Comparison of ENCODE assay signal across 8 cellular contexts in the genomic region with DNA sequence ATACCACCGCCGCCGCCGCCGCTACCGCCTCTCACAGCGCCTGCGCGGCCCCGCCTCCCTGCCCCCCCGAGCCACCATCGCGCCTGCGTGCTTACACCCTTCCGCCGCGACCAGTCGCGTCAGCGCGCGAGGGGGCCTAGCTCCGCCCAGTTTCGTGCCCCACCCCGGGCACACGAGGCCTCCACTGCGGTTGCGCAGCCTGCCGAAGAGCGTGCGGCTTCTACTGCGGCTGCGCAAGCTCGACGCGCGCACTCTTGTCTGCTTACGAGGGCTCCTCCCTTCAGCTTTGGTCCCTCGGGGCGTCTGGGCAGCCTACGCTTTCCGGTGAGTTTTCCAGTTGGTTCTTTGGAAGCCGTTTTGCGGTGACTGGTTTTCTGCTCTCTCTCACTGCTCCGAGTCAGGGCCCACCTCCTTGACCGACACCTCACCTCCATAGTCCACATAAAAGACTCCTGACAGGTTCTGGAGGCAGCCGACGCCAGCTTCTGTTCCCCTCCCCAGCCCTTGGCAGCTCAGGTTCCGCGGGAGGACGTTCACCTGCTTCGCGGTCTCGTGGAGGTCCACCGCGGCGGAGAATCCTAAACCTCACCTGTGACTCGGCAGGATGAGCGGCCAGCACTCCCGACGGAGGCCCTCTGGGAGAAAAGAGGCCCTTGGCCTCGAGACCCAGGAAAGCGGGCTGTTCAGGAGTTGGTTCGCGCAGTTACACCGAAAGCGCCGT. TPM values are rescaled to one million over a fixed set of nuclear protein-coding genes. Genes with fewer than 3 reads are reported as not detected.
A peak's percentile ranks its signal among the peaks of the same experiment; 100 is the strongest.
DNase-seq lines count a peak whose midpoint lies in the region; ATAC-seq, FAIRE-seq and TF ChIP-seq lines count a peak whose summit lies in the region.

PITPNB (minus strand) TSS at position 35 of the 721 bp plus-strand sequence. CDS start 65 bp downstream, outside the sequence.

- H3K27ac Mint-ChIP-seq in endothelial cell (ENCODE audit: unreplicated experiment) (peak within 1 kb of the TSS; percentile 96), mesothelial cell of epicardium (peak within 1 kb of the TSS; percentile 100)

- H3K27ac ChIP-seq in OCI-LY3 (ENCODE audit: low read length): peak within 1 kb of the TSS; percentile 81

- no peaks in the 10 kb centered on the region for H3K9me3 ChIP-seq in OCI-LY3 (ENCODE audit: insufficient read depth, low read length)

- peaks cover 91% of the 10 kb centered on the region for H3K79me2 ChIP-seq in OCI-LY3 (ENCODE audit: low read length)

- peak within 1 kb of the TSS; percentile 77 for H2AFZ ChIP-seq in OCI-LY3 (ENCODE audit: low read depth, low read length)

- H3K36me3 Mint-ChIP-seq in endothelial cell (ENCODE audit: low read depth, unreplicated experiment): peaks cover 8% of the 10 kb centered on the region
- H3K36me3 Mint-ChIP-seq in mesothelial cell of epicardium: peaks cover 18% of the 10 kb centered on the region

- TF ChIP-seq CTCF in D721Med (IDR thresholded peaks at IDR 0.05; ENCODE audit: insufficient read depth, missing control alignments) (no peak), OCI-LY3 (IDR thresholded peaks at IDR 0.05; ENCODE audit: low read depth, low read length) (no peak), endothelial cell (IDR thresholded peaks at IDR 0.05; ENCODE audit: unreplicated experiment) (no peak), mesothelial cell of epicardium (IDR thresholded peaks at IDR 0.05; ENCODE audit: unreplicated experiment) (no peak)

- peak within 1 kb of the TSS; percentile 96 for H3K4me3 ChIP-seq in OCI-LY3 (ENCODE audit: low read length)

- peaks cover 44% of the 10 kb centered on the region for H3K36me3 ChIP-seq in OCI-LY3 (replicated peaks; ENCODE audit: low read depth, low read length)

- peak; percentile 77 for ATAC-seq in GM21526 (IDR thresholded peaks at IDR 0.05; ENCODE audit: low FRiP score, unreplicated experiment)

- no peaks in the 10 kb centered on the region for H3K9me3 Mint-ChIP-seq in endothelial cell (ENCODE audit: unreplicated experiment)
- no peaks in the 10 kb centered on the region for H3K9me3 Mint-ChIP-seq in mesothelial cell of epicardium

- no peaks in the 10 kb centered on the region for H3K27me3 ChIP-seq in OCI-LY3 (ENCODE audit: low read depth, low read length)

- H3K9ac ChIP-seq in OCI-LY3 (ENCODE audit: low read length): peak within 1 kb of the TSS; percentile 97

- peaks cover 46% of the 10 kb centered on the region for H3K4me1 ChIP-seq in OCI-LY3 (ENCODE audit: low read length)

- peaks cover 50% of the 10 kb centered on the region for H4K20me1 ChIP-seq in OCI-LY3 (ENCODE audit: insufficient read depth, low read length)

- peak within 1 kb of the TSS; percentile 98 for H3K4me3 Mint-ChIP-seq in endothelial cell (ENCODE audit: unreplicated experiment)
- H3K4me3 Mint-ChIP-seq in mesothelial cell of epicardium: peak within 1 kb of the TSS; percentile 98

- H3K4me1 Mint-ChIP-seq in endothelial cell (ENCODE audit: unreplicated experiment): peaks cover 23% of the 10 kb centered on the region
- peaks cover 73% of the 10 kb centered on the region for H3K4me1 Mint-ChIP-seq in mesothelial cell of epicardium

- peak; percentile 69 for DNase-seq in D721Med (ENCODE audit: insufficient read length, low spot score)
- peak; percentile 92 for DNase-seq in HuH-7.5 (ENCODE audit: low spot score)
- peak; percentile 99 for DNase-seq in activated CD8-positive, alpha-beta memory T cell treated with anti-CD3 and anti-CD28 coated beads, Interleukin-2, amount 50 U/mL, for 48 hours
- peak; percentile 100 for DNase-seq in endothelial cell (ENCODE audit: low spot score)
- DNase-seq in mesothelial cell of epicardium (ENCODE audit: low spot score in 2 of 2, unreplicated experiment in 2 of 2): peak; percentile 99 to 100
- peak; percentile 94 to 98 for DNase-seq in stimulated activated CD8-positive, alpha-beta memory T cell treated with anti-CD3 and anti-CD28 coated beads, Interleukin-15, amount 100 ng/mL, for 4 hours (ENCODE audit: low read depth in 2 of 2)

- FAIRE-seq in D721Med (lab: Jason Lieb, UNC): no peak

- H3K27me3 Mint-ChIP-seq in endothelial cell (ENCODE audit: unreplicated experiment) (peaks cover 10% of the 10 kb centered on the region), mesothelial cell of epicardium (ENCODE audit: low read depth) (no peaks in the 10 kb centered on the region)

- peak within 1 kb of the TSS; percentile 98 for H3K4me2 ChIP-seq in OCI-LY3 (ENCODE audit: low read length)

RNA-seq across cellular contexts. Expression of gene PITPNB, which starts in this region (rescaled TPM):
- 72.5 TPM for total RNA-seq in endothelial cell (ENCODE audit: unreplicated experiment)
- total RNA-seq in mesothelial cell of epicardium: 93.0 to 97.2 TPM (median 96.2 TPM) in 3 replicates

Comparison
In these comparisons a context has a peak if more than half of its experiments do, and no peak if none do; other contexts are left out.
1. Peak in every context shown above with its lines: DNase-seq, ATAC-seq, H3K4me3 ChIP-seq and H3K27ac ChIP-seq.